In the genomic region with DNA sequence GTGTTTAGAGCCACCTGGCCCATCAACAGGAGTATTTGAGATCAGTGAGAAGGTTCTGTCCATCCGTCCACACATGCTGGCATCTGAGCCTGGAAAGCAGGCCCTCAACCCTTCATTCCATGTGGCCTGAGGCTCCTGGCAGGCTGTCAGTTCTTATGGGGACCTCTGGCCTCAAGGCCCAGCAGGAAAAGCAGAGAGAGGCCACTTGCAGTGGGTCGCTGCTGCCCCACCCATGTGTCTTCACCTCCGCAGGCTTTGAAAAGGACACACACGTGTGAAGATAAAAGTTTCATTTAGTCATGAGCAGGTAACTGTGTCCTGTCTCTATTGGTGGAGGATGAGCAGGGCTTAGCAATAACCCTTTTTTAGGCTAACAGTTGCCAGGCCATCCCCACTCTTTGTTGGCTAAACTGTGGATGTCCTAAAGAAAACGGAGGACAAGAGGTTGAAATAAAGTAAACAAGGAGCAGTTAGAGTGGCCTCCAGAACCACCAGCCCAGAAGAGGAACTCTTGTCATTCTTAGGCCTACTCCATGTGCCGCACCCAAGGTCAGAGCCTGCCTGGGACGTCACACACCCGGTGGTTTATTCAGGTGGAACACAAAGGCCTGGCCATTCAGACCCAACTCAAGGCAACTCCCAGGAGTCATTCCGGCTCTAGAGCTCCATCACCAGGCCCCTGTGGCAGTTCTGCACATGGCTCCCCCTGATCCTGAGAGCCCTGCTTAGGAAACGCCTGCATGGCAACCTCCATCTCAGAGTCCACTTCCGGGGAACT, we compare ENCODE assay signal across 33 cellular contexts.
"Had no signal": no experiment of that assay in that cellular context is flagged by ENCODE, and none has a peak within 500 bp of the region (broad histone marks: within the 10 kb centered on the region; RNA-seq: fewer than 3 reads in every experiment).

No MANE protein-coding gene starts in this region.

- H3K36me3 ChIP-seq: Peyer's patch had no signal

- ATAC-seq: activated naive CD8-positive, alpha-beta T cell treated with anti-CD3 and anti-CD28 coated beads, Interleukin-2, amount 50 U/mL, for 24 hours; activated T-cell treated with anti-CD3 and anti-CD28 coated beads, Interleukin-2, amount 50 U/mL, for 4 hours; PC-3; SK-N-SH treated with all-trans-retinoic acid at 6 μM for 48 hours; T-cell; T-helper 17 cell had no signal

- H3K4me1 Mint-ChIP-seq: activated B cell treated with CpG ODN at 0.5 μM for 24 hours; activated naive CD4-positive, alpha-beta T cell treated with anti-CD3 and anti-CD28 coated beads, Interleukin-2, amount 10 ng/mL, durations not matched to agents 7 days and 5 days; activated naive CD8-positive, alpha-beta T cell treated with anti-CD3 and anti-CD28 coated beads, Interleukin-2, amount 50 U/mL, for 24 hours; T-cell; T-helper 17 cell had no signal

- H3K4me2 ChIP-seq: KMS-11 had no signal

- DNase-seq: activated B cell treated with CpG ODN at 0.5 μM for 24 hours; activated CD4-positive, alpha-beta memory T cell treated with anti-CD3 and anti-CD28 coated beads for 36 hours; activated CD4-positive, alpha-beta T cell treated with anti-CD3 and anti-CD28 coated beads for 4 hours; activated CD4-positive, alpha-beta T cell treated with anti-CD3 and anti-CD28 coated beads, Interleukin-2, amount 50 U/mL, for 1 hour; activated CD4-positive, CD25-positive, alpha-beta regulatory T cell treated with anti-CD3 and anti-CD28 coated beads, Interleukin-2, amount 50 U/mL, for 72 hours; activated CD8-positive, alpha-beta memory T cell treated with anti-CD3 and anti-CD28 coated beads, Interleukin-2, amount 50 U/mL, for 4 hours; activated naive CD4-positive, alpha-beta T cell treated with anti-CD3 and anti-CD28 coated beads, Interleukin-2, amount 10 ng/mL, durations not matched to agents 7 days and 5 days; activated naive CD8-positive, alpha-beta T cell treated with anti-CD3 and anti-CD28 coated beads, Interleukin-2, amount 50 U/mL, for 24 hours; activated T-cell treated with anti-CD3 and anti-CD28 coated beads for 4 hours; activated T-cell treated with anti-CD3 and anti-CD28 coated beads, Interleukin-2, amount 50 U/mL, for 4 hours; anterior cingulate cortex; MM.1S; MV-4-11; NCI-H1092; NCI-H146; NCI-H187; NCI-H2081 treated with DMSO at 0.1 percent for 48 hours; NCI-H345; NCI-H524 treated with DMSO at 0.1 percent for 48 hours; NK-92 treated with Interleukin-12 subunit alpha and Interleukin-12 subunit beta, amount 100 ng/mL, for 24 hours; PC-3; Peyer's patch; RPMI8226; SIG-M5; T-cell; T-helper 17 cell; T-helper 9 cell had no signal

- H3K9ac ChIP-seq: KMS-11 had no signal

- H3K27me3 Mint-ChIP-seq: activated naive CD8-positive, alpha-beta T cell; brain had no signal

- H3K4me3 ChIP-seq: Peyer's patch had no signal

- H3K4me1 ChIP-seq: Peyer's patch had no signal

- H3K27ac Mint-ChIP-seq: activated B cell treated with CpG ODN at 0.5 μM for 24 hours; activated CD4-positive, alpha-beta memory T cell treated with anti-CD3 and anti-CD28 coated beads for 36 hours; activated naive CD4-positive, alpha-beta T cell treated with anti-CD3 and anti-CD28 coated beads, Interleukin-2, amount 10 ng/mL, durations not matched to agents 7 days and 5 days; activated naive CD8-positive, alpha-beta T cell; activated naive CD8-positive, alpha-beta T cell treated with anti-CD3 and anti-CD28 coated beads, Interleukin-2, amount 50 U/mL, for 24 hours; activated T-helper 1 cell treated with anti-CD3 and anti-CD28 coated beads, Interleukin-12 subunit alpha, Interleukin-12 subunit beta, Interleukin-2, Interleukin-4 antibody, amounts not matched to agents 30 ng/mL and 10 ng/mL and 1 ng/mL, durations not matched to agents 14 hours and 24 hours and 36 hours; brain; T-cell; T-helper 17 cell had no signal

- H3K27ac ChIP-seq: KMS-11, Peyer's patch, VCaP had no signal

- H3K9me3 ChIP-seq: Peyer's patch had no signal

- H3K36me3 Mint-ChIP-seq: activated CD4-positive, alpha-beta memory T cell treated with anti-CD3 and anti-CD28 coated beads for 36 hours; activated naive CD4-positive, alpha-beta T cell treated with anti-CD3 and anti-CD28 coated beads, Interleukin-2, amount 10 ng/mL, durations not matched to agents 7 days and 5 days; activated naive CD8-positive, alpha-beta T cell; brain; T-cell had no signal

- H3K27me3 ChIP-seq: Peyer's patch had no signal

- H3K9me3 Mint-ChIP-seq: activated B cell treated with CpG ODN at 0.5 μM for 24 hours; activated CD4-positive, alpha-beta memory T cell treated with anti-CD3 and anti-CD28 coated beads for 36 hours; activated naive CD4-positive, alpha-beta T cell treated with anti-CD3 and anti-CD28 coated beads, Interleukin-2, amount 10 ng/mL, durations not matched to agents 7 days and 5 days; activated naive CD8-positive, alpha-beta T cell treated with anti-CD3 and anti-CD28 coated beads, Interleukin-2, amount 50 U/mL, for 24 hours; activated T-cell treated with anti-CD3 and anti-CD28 coated beads, Interleukin-2, amount 50 U/mL, for 4 hours; activated T-helper 1 cell treated with anti-CD3 and anti-CD28 coated beads, Interleukin-12 subunit alpha, Interleukin-12 subunit beta, Interleukin-2, Interleukin-4 antibody, amounts not matched to agents 30 ng/mL and 10 ng/mL and 1 ng/mL, durations not matched to agents 14 hours and 24 hours and 36 hours; brain; T-cell had no signal

- H3K4me3 Mint-ChIP-seq: activated B cell treated with CpG ODN at 0.5 μM for 24 hours; activated CD4-positive, alpha-beta memory T cell treated with anti-CD3 and anti-CD28 coated beads for 36 hours; activated naive CD4-positive, alpha-beta T cell treated with anti-CD3 and anti-CD28 coated beads, Interleukin-2, amount 10 ng/mL, durations not matched to agents 7 days and 5 days; activated naive CD8-positive, alpha-beta T cell; activated naive CD8-positive, alpha-beta T cell treated with anti-CD3 and anti-CD28 coated beads, Interleukin-2, amount 50 U/mL, for 24 hours; activated T-cell treated with anti-CD3 and anti-CD28 coated beads, Interleukin-2, amount 50 U/mL, for 4 hours; activated T-helper 1 cell treated with anti-CD3 and anti-CD28 coated beads, Interleukin-12 subunit alpha, Interleukin-12 subunit beta, Interleukin-2, Interleukin-4 antibody, amounts not matched to agents 30 ng/mL and 10 ng/mL and 1 ng/mL, durations not matched to agents 14 hours and 24 hours and 36 hours; brain; T-cell; T-helper 17 cell had no signal
